In genomic region chr17:65122836-65123756, GRCh38 we compare ENCODE assay signal across 1 cellular context.
TF ChIP-seq lines count a peak whose summit lies in the region.

No MANE protein-coding gene starts in this region.

TF ChIP-seq in GM12878, 131 proteins besides CTCF, POLR2A, EP300 and RAD21 (continued from another document and continues in another):
- TF ChIP-seq BCL11A (IDR thresholded peaks at IDR 0.05; ENCODE audit: low read depth, low read length) = no peak
- TF ChIP-seq RB1 (IDR thresholded peaks at IDR 0.05; ENCODE audit: borderline replicate concordance) = peak; percentile 63; the same call in 1 of the 2 replicates
- TF ChIP-seq EGR1 (IDR thresholded peaks at IDR 0.05; ENCODE audit: borderline replicate concordance in 1 of 2, low read depth in 2 of 2, low read length in 2 of 2) = peak in 1 of 2 experiments; percentile 57; a peak in 1 of 3 replicates
- TF ChIP-seq SPI1 (IDR thresholded peaks at IDR 0.05; ENCODE audit: borderline replicate concordance, insufficient read depth, low read depth, low read length) = peak; percentile 54; the same call in 1 of the 2 replicates
- peak; percentile 72 for TF ChIP-seq ZBTB40 (IDR thresholded peaks at IDR 0.05; ENCODE audit: borderline replicate concordance)
- TF ChIP-seq CBFB (IDR thresholded peaks at IDR 0.05; ENCODE audit: low read depth) = peak; percentile 66; the same call in 1 of the 2 replicates
- peak in 1 of 2 experiments; percentile 33; a peak in 1 of 4 replicates for TF ChIP-seq BHLHE40 (IDR thresholded peaks at IDR 0.05; ENCODE audit: borderline replicate concordance in 1 of 2, low read depth in 2 of 2, low read length in 1 of 2)
- peak; percentile 61 for TF ChIP-seq IKZF1 (conservative IDR thresholded peaks at IDR 0.05)
- 0 out of 2 replicates have a peak, but pooled peaks have one; percentile 1 for TF ChIP-seq FOXM1 (IDR thresholded peaks at IDR 0.05; ENCODE audit: low read depth, low read length)
- no peak for TF ChIP-seq REST (IDR thresholded peaks at IDR 0.05; ENCODE audit: low read depth, low read length)
- no peak for TF ChIP-seq MXI1 (IDR thresholded peaks at IDR 0.05; ENCODE audit: low read depth, low read length)
- TF ChIP-seq, protein P1, sequence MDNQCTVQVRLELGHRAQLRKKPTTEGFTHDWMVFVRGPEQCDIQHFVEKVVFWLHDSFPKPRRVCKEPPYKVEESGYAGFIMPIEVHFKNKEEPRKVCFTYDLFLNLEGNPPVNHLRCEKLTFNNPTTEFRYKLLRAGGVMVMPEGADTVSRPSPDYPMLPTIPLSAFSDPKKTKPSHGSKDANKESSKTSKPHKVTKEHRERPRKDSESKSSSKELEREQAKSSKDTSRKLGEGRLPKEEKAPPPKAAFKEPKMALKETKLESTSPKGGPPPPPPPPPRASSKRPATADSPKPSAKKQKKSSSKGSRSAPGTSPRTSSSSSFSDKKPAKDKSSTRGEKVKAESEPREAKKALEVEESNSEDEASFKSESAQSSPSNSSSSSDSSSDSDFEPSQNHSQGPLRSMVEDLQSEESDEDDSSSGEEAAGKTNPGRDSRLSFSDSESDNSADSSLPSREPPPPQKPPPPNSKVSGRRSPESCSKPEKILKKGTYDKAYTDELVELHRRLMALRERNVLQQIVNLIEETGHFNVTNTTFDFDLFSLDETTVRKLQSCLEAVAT (IDR thresholded peaks at IDR 0.05) = peak; percentile 64
- peak; percentile 32; the same call in 1 of the 2 replicates for TF ChIP-seq TCF3 (IDR thresholded peaks at IDR 0.05; ENCODE audit: borderline replicate concordance, insufficient read depth, low read depth, low read length)
- peak; percentile 51; the same call in 1 of the 2 replicates for TF ChIP-seq STAT1 (conservative IDR thresholded peaks at IDR 0.05)
- no peak for TF ChIP-seq ZZZ3 (IDR thresholded peaks at IDR 0.05; ENCODE audit: control insufficient read depth, insufficient read length, low read depth)
- TF ChIP-seq POLR2AphosphoS2 (IDR thresholded peaks at IDR 0.05; ENCODE audit: low read depth, low read length) = 0 out of 2 replicates have a peak, but pooled peaks have one; percentile 41
- peak; percentile 41; the same call in 1 of the 2 replicates for TF ChIP-seq CREM (IDR thresholded peaks at IDR 0.05; ENCODE audit: low read depth)
- peak; percentile 34; the same call in 1 of the 2 replicates for TF ChIP-seq PML (IDR thresholded peaks at IDR 0.05; ENCODE audit: low read length)
- no peak for TF ChIP-seq BACH1 (IDR thresholded peaks at IDR 0.05; ENCODE audit: borderline replicate concordance)
- peak; percentile 26 for TF ChIP-seq KLF5 (IDR thresholded peaks at IDR 0.05; ENCODE audit: partially characterized antibody)
- TF ChIP-seq RUNX3 (IDR thresholded peaks at IDR 0.05; ENCODE audit: low read length) = peak; percentile 91
- TF ChIP-seq ELK1 (IDR thresholded peaks at IDR 0.05; ENCODE audit: low read depth, low read length) = 0 out of 2 replicates have a peak, but pooled peaks have one; percentile 39
- peak; percentile 45; the same call in 1 of the 2 replicates for TF ChIP-seq IRF4 (IDR thresholded peaks at IDR 0.05; ENCODE audit: low read depth, low read length)
- peak; percentile 29 for TF ChIP-seq SMAD1 (IDR thresholded peaks at IDR 0.05; ENCODE audit: low read depth, partially characterized antibody)
- peak in 1 of 2 experiments; percentile 70; a peak in 2 of 4 replicates for TF ChIP-seq SRF (IDR thresholded peaks at IDR 0.05; ENCODE audit: low read depth in 2 of 2, low read length in 2 of 2)
- TF ChIP-seq MEF2A (IDR thresholded peaks at IDR 0.05; ENCODE audit: insufficient read depth, low read depth, low read length) = 0 out of 2 replicates have a peak, but pooled peaks have one; percentile 23
- TF ChIP-seq, protein P2, sequence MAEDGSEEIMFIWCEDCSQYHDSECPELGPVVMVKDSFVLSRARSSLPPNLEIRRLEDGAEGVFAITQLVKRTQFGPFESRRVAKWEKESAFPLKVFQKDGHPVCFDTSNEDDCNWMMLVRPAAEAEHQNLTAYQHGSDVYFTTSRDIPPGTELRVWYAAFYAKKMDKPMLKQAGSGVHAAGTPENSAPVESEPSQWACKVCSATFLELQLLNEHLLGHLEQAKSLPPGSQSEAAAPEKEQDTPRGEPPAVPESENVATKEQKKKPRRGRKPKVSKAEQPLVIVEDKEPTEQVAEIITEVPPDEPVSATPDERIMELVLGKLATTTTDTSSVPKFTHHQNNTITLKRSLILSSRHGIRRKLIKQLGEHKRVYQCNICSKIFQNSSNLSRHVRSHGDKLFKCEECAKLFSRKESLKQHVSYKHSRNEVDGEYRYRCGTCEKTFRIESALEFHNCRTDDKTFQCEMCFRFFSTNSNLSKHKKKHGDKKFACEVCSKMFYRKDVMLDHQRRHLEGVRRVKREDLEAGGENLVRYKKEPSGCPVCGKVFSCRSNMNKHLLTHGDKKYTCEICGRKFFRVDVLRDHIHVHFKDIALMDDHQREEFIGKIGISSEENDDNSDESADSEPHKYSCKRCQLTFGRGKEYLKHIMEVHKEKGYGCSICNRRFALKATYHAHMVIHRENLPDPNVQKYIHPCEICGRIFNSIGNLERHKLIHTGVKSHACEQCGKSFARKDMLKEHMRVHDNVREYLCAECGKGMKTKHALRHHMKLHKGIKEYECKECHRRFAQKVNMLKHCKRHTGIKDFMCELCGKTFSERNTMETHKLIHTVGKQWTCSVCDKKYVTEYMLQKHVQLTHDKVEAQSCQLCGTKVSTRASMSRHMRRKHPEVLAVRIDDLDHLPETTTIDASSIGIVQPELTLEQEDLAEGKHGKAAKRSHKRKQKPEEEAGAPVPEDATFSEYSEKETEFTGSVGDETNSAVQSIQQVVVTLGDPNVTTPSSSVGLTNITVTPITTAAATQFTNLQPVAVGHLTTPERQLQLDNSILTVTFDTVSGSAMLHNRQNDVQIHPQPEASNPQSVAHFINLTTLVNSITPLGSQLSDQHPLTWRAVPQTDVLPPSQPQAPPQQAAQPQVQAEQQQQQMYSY (CRISPR knock-in tag; IDR thresholded peaks at IDR 0.05) = no peak
- no peak for TF ChIP-seq CHD2 (IDR thresholded peaks at IDR 0.05; ENCODE audit: borderline replicate concordance, low read depth, low read length)
- no peak for TF ChIP-seq CBX5 (IDR thresholded peaks at IDR 0.05; ENCODE audit: low read depth)
- 0 out of 2 replicates have a peak, but pooled peaks have one; percentile 58 for TF ChIP-seq WRNIP1 (IDR thresholded peaks at IDR 0.05; ENCODE audit: borderline replicate concordance, low read depth, low read length)
- peak; percentile 95 for TF ChIP-seq TAF1 (IDR thresholded peaks at IDR 0.05; ENCODE audit: borderline replicate concordance, low read depth, low read length)
- 0 out of 2 replicates have a peak, but pooled peaks have one; percentile 39 for TF ChIP-seq HDGF (IDR thresholded peaks at IDR 0.05)
- peak; percentile 63 for TF ChIP-seq EED (IDR thresholded peaks at IDR 0.05; ENCODE audit: low read depth)
- TF ChIP-seq YY1 (IDR thresholded peaks at IDR 0.05; ENCODE audit: low read depth, low read length) = peak; percentile 81
- 0 out of 2 replicates have a peak, but pooled peaks have one; percentile 55 for TF ChIP-seq GATAD2B (conservative IDR thresholded peaks at IDR 0.05; ENCODE audit: low read depth)
- peak; percentile 39; the same call in 1 of the 2 replicates for TF ChIP-seq CREB1 (IDR thresholded peaks at IDR 0.05; ENCODE audit: low read depth)
- TF ChIP-seq NFYA (IDR thresholded peaks at IDR 0.05; ENCODE audit: borderline replicate concordance, low read depth, low read length) = no peak
- TF ChIP-seq POU2F2 (IDR thresholded peaks at IDR 0.05; ENCODE audit: borderline replicate concordance, low read depth, low read length) = peak; percentile 78; the same call in 2 of the 3 replicates
- peak; percentile 89 for TF ChIP-seq POLR2AphosphoS5 (IDR thresholded peaks at IDR 0.05; ENCODE audit: low read length)
- TF ChIP-seq SIX5 (IDR thresholded peaks at IDR 0.05; ENCODE audit: low read depth, low read length, severe bottlenecking) = peak; percentile 11
- no peak for TF ChIP-seq SUZ12 (IDR thresholded peaks at IDR 0.05; ENCODE audit: unreplicated experiment)
- peak; percentile 63; the same call in 1 of the 2 replicates for TF ChIP-seq ZSCAN29 (IDR thresholded peaks at IDR 0.05)
- no peak for TF ChIP-seq RCOR1 (conservative IDR thresholded peaks at IDR 0.05; ENCODE audit: low read depth, low read length)
